ENCODE assay signal across 1 cellular context in the genomic region with DNA sequence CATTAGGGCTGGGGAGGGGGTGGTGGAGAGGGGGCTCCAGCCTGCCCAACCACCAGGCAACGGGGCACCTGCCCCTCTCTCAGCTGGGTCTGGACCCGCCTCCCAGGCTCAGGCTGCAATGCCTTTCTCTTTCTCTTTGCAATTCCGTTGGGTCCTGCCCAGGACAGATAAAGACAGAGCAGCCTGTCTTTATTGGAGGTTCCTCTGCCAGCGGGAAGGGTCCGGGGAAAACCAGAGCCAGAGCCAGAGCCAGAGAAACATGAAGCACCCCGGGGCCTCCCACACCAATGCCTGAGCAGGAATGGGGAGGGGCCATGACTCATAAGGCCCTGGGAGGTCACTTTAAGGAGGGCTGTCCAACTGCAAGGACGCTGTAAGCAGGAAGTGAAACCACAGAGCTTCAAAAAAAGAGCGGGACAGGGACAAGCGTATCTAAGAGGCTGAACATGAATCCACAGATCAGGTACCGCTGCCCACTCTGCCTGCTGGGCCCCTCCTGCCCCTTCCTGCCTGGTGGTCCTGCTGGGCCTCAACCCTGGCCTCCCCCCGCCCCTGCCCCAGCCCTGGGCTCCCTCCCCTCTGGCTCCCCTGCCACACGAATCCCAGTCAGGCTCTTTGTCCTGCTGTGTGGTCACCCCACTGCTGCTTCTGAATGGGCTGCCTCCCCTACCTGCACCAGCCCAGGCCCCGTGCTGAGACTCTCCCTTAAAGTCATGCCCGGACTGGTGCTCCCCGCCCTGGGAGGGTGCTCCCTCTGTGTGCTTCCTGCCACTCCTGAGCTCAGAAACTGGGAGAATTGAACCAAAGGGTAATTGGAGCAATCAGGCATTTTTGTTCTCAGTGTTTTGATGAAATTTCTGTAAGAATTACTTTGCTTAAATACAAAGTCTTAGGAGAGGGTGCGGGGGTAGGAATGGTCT.
A peak's percentile ranks its signal among the peaks of the same experiment; 100 is the strongest.
TF ChIP-seq lines count a peak whose summit lies in the region.

A gene (plus strand): TSS at position 340 of the 920 bp plus-strand sequence. CDS start 107 bp downstream, at position 447.

TF ChIP-seq in K562, 482 proteins besides CTCF, POLR2A, EP300 and RAD21 (continued from another document and continues in another):
- TF ChIP-seq ZNF324 (CRISPR knock-in tag; IDR thresholded peaks at IDR 0.05), result no peak
- TF ChIP-seq RBM25 (IDR thresholded peaks at IDR 0.05; ENCODE audit: low read depth, low read length, severe bottlenecking), result peak; percentile 55
- no peak for TF ChIP-seq HNRNPK (IDR thresholded peaks at IDR 0.05; ENCODE audit: low read depth, low read length, poor library complexity, severe bottlenecking)
- TF ChIP-seq, protein P1, sequence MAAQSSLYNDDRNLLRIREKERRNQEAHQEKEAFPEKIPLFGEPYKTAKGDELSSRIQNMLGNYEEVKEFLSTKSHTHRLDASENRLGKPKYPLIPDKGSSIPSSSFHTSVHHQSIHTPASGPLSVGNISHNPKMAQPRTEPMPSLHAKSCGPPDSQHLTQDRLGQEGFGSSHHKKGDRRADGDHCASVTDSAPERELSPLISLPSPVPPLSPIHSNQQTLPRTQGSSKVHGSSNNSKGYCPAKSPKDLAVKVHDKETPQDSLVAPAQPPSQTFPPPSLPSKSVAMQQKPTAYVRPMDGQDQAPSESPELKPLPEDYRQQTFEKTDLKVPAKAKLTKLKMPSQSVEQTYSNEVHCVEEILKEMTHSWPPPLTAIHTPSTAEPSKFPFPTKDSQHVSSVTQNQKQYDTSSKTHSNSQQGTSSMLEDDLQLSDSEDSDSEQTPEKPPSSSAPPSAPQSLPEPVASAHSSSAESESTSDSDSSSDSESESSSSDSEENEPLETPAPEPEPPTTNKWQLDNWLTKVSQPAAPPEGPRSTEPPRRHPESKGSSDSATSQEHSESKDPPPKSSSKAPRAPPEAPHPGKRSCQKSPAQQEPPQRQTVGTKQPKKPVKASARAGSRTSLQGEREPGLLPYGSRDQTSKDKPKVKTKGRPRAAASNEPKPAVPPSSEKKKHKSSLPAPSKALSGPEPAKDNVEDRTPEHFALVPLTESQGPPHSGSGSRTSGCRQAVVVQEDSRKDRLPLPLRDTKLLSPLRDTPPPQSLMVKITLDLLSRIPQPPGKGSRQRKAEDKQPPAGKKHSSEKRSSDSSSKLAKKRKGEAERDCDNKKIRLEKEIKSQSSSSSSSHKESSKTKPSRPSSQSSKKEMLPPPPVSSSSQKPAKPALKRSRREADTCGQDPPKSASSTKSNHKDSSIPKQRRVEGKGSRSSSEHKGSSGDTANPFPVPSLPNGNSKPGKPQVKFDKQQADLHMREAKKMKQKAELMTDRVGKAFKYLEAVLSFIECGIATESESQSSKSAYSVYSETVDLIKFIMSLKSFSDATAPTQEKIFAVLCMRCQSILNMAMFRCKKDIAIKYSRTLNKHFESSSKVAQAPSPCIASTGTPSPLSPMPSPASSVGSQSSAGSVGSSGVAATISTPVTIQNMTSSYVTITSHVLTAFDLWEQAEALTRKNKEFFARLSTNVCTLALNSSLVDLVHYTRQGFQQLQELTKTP (IDR thresholded peaks at IDR 0.05; ENCODE audit: low read depth in 1 of 2, partially characterized antibody in 2 of 2), result no peak
- peak; percentile 97 for TF ChIP-seq ZNF263 (CRISPR knock-in tag; IDR thresholded peaks at IDR 0.05; ENCODE audit: borderline replicate concordance)
- peak; percentile 16; the same call in 1 of the 2 replicates for TF ChIP-seq ETV1 (tag; conservative IDR thresholded peaks at IDR 0.05; ENCODE audit: low read depth)
- TF ChIP-seq, protein P2, sequence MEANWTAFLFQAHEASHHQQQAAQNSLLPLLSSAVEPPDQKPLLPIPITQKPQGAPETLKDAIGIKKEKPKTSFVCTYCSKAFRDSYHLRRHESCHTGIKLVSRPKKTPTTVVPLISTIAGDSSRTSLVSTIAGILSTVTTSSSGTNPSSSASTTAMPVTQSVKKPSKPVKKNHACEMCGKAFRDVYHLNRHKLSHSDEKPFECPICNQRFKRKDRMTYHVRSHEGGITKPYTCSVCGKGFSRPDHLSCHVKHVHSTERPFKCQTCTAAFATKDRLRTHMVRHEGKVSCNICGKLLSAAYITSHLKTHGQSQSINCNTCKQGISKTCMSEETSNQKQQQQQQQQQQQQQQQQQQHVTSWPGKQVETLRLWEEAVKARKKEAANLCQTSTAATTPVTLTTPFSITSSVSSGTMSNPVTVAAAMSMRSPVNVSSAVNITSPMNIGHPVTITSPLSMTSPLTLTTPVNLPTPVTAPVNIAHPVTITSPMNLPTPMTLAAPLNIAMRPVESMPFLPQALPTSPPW (CRISPR knock-in tag; IDR thresholded peaks at IDR 0.05), result peak; percentile 67; the same call in 1 of the 2 replicates
- no peak for TF ChIP-seq ZC3H11A (IDR thresholded peaks at IDR 0.05; ENCODE audit: low read depth, low read length)
- TF ChIP-seq L3MBTL2 (IDR thresholded peaks at IDR 0.05), result peak; percentile 77
- peak; percentile 68; the same call in 1 of the 2 replicates for TF ChIP-seq GABPB1 (CRISPR knock-in tag; IDR thresholded peaks at IDR 0.05)
- no peak for TF ChIP-seq NR2C2 (CRISPR knock-in tag; IDR thresholded peaks at IDR 0.05)
- TF ChIP-seq NR2C2 (tag; IDR thresholded peaks at IDR 0.05), result peak; percentile 72
- TF ChIP-seq KLF16 (IDR thresholded peaks at IDR 0.05), result no peak
- TF ChIP-seq, protein P3, sequence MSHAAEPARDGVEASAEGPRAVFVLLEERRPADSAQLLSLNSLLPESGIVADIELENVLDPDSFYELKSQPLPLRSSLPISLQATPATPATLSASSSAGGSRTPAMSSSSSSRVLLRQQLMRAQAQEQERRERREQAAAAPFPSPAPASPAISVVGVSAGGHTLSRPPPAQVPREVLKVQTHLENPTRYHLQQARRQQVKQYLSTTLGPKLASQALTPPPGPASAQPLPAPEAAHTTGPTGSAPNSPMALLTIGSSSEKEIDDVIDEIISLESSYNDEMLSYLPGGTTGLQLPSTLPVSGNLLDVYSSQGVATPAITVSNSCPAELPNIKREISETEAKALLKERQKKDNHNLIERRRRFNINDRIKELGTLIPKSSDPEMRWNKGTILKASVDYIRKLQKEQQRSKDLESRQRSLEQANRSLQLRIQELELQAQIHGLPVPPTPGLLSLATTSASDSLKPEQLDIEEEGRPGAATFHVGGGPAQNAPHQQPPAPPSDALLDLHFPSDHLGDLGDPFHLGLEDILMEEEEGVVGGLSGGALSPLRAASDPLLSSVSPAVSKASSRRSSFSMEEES (CRISPR knock-in tag; IDR thresholded peaks at IDR 0.05), result no peak
- no peak for TF ChIP-seq ZNF507 (tag; conservative IDR thresholded peaks at IDR 0.05)
- peak; percentile 53; the same call in 1 of the 2 replicates for TF ChIP-seq ATF7 (IDR thresholded peaks at IDR 0.05)
- peak; percentile 31; the same call in 1 of the 2 replicates for TF ChIP-seq POLR2H (tag; IDR thresholded peaks at IDR 0.05; ENCODE audit: low read depth)
- TF ChIP-seq SMAD2 (IDR thresholded peaks at IDR 0.05; ENCODE audit: low read depth, low read length), result no peak
- TF ChIP-seq FOSL1 (tag; conservative IDR thresholded peaks at IDR 0.05), result peak; percentile 93
- TF ChIP-seq FOXM1 (IDR thresholded peaks at IDR 0.05; ENCODE audit: low read depth), result no peak
- TF ChIP-seq FOXM1 (CRISPR knock-in tag; IDR thresholded peaks at IDR 0.05; ENCODE audit: low read depth), result no peak
- no peak for TF ChIP-seq ZNF76 (CRISPR knock-in tag; IDR thresholded peaks at IDR 0.05; ENCODE audit: borderline replicate concordance)
- TF ChIP-seq, protein P4, sequence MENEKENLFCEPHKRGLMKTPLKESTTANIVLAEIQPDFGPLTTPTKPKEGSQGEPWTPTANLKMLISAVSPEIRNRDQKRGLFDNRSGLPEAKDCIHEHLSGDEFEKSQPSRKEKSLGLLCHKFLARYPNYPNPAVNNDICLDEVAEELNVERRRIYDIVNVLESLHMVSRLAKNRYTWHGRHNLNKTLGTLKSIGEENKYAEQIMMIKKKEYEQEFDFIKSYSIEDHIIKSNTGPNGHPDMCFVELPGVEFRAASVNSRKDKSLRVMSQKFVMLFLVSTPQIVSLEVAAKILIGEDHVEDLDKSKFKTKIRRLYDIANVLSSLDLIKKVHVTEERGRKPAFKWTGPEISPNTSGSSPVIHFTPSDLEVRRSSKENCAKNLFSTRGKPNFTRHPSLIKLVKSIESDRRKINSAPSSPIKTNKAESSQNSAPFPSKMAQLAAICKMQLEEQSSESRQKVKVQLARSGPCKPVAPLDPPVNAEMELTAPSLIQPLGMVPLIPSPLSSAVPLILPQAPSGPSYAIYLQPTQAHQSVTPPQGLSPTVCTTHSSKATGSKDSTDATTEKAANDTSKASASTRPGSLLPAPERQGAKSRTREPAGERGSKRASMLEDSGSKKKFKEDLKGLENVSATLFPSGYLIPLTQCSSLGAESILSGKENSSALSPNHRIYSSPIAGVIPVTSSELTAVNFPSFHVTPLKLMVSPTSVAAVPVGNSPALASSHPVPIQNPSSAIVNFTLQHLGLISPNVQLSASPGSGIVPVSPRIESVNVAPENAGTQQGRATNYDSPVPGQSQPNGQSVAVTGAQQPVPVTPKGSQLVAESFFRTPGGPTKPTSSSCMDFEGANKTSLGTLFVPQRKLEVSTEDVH (IDR thresholded peaks at IDR 0.05; ENCODE audit: low read depth, partially characterized antibody), result no peak
- no peak for TF ChIP-seq HDGF (IDR thresholded peaks at IDR 0.05)
- peak; percentile 63 for TF ChIP-seq RBFOX2 (IDR thresholded peaks at IDR 0.05; ENCODE audit: low read depth, low read length)
- TF ChIP-seq LEF1 (IDR thresholded peaks at IDR 0.05), result no peak
- TF ChIP-seq XRCC5 (IDR thresholded peaks at IDR 0.05; ENCODE audit: low read depth, low read length), result 0 out of 2 replicates have a peak, but pooled peaks have one; percentile 32
- TF ChIP-seq ZFPM2 (CRISPR knock-in tag; IDR thresholded peaks at IDR 0.05), result no peak
- TF ChIP-seq TBP (optimal IDR thresholded peaks at IDR 0.05; ENCODE audit: low read depth, low read length), result peak; percentile 47
- TF ChIP-seq YY1 (IDR thresholded peaks at IDR 0.05; ENCODE audit: borderline replicate concordance in 1 of 3, control insufficient read depth in 1 of 3, extremely low read depth in 1 of 3, insufficient read depth in 3 of 3, insufficient read length in 1 of 3, insufficient replicate concordance in 2 of 3, low read depth in 1 of 3, low read length in 2 of 3), result peak in 1 of 3 experiments; percentile 19
- no peak for TF ChIP-seq ZSCAN32 (CRISPR knock-in tag; IDR thresholded peaks at IDR 0.05)
- peak; percentile 81; the same call in 1 of the 2 replicates for TF ChIP-seq ESRRA (IDR thresholded peaks at IDR 0.05; ENCODE audit: borderline replicate concordance, low read depth)
- peak in 1 of 2 experiments; percentile 79; a peak in 2 of 4 replicates for TF ChIP-seq MAZ (CRISPR knock-in tag; conservative IDR thresholded peaks at IDR 0.05 in 1 of 2, IDR thresholded peaks at IDR 0.05 in 1 of 2)
- TF ChIP-seq FOXA1 (IDR thresholded peaks at IDR 0.05; ENCODE audit: borderline replicate concordance), result no peak
- 0 out of 2 replicates have a peak, but pooled peaks have one; percentile 45 for TF ChIP-seq SOX6 (IDR thresholded peaks at IDR 0.05)
- TF ChIP-seq HDAC1 (IDR thresholded peaks at IDR 0.05), result peak in 1 of 2 experiments; percentile 40; a peak in 1 of 4 replicates
- TF ChIP-seq JUN (IDR thresholded peaks at IDR 0.05; ENCODE audit: borderline replicate concordance, low read depth, low read length), result peak; percentile 73
- no peak for TF ChIP-seq JUN (CRISPR knock-in tag; IDR thresholded peaks at IDR 0.05; ENCODE audit: borderline replicate concordance)
- TF ChIP-seq, protein P5, sequence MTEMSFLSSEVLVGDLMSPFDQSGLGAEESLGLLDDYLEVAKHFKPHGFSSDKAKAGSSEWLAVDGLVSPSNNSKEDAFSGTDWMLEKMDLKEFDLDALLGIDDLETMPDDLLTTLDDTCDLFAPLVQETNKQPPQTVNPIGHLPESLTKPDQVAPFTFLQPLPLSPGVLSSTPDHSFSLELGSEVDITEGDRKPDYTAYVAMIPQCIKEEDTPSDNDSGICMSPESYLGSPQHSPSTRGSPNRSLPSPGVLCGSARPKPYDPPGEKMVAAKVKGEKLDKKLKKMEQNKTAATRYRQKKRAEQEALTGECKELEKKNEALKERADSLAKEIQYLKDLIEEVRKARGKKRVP (CRISPR knock-in tag; IDR thresholded peaks at IDR 0.05), result no peak
- TF ChIP-seq CREM (IDR thresholded peaks at IDR 0.05; ENCODE audit: low read depth), result peak; percentile 43; the same call in 1 of the 2 replicates
- TF ChIP-seq, protein P6, sequence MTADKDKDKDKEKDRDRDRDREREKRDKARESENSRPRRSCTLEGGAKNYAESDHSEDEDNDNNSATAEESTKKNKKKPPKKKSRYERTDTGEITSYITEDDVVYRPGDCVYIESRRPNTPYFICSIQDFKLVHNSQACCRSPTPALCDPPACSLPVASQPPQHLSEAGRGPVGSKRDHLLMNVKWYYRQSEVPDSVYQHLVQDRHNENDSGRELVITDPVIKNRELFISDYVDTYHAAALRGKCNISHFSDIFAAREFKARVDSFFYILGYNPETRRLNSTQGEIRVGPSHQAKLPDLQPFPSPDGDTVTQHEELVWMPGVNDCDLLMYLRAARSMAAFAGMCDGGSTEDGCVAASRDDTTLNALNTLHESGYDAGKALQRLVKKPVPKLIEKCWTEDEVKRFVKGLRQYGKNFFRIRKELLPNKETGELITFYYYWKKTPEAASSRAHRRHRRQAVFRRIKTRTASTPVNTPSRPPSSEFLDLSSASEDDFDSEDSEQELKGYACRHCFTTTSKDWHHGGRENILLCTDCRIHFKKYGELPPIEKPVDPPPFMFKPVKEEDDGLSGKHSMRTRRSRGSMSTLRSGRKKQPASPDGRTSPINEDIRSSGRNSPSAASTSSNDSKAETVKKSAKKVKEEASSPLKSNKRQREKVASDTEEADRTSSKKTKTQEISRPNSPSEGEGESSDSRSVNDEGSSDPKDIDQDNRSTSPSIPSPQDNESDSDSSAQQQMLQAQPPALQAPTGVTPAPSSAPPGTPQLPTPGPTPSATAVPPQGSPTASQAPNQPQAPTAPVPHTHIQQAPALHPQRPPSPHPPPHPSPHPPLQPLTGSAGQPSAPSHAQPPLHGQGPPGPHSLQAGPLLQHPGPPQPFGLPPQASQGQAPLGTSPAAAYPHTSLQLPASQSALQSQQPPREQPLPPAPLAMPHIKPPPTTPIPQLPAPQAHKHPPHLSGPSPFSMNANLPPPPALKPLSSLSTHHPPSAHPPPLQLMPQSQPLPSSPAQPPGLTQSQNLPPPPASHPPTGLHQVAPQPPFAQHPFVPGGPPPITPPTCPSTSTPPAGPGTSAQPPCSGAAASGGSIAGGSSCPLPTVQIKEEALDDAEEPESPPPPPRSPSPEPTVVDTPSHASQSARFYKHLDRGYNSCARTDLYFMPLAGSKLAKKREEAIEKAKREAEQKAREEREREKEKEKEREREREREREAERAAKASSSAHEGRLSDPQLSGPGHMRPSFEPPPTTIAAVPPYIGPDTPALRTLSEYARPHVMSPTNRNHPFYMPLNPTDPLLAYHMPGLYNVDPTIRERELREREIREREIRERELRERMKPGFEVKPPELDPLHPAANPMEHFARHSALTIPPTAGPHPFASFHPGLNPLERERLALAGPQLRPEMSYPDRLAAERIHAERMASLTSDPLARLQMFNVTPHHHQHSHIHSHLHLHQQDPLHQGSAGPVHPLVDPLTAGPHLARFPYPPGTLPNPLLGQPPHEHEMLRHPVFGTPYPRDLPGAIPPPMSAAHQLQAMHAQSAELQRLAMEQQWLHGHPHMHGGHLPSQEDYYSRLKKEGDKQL (CRISPR knock-in tag; IDR thresholded peaks at IDR 0.05; ENCODE audit: borderline replicate concordance), result no peak
- TF ChIP-seq PTBP1 (IDR thresholded peaks at IDR 0.05; ENCODE audit: low read depth, low read length), result no peak
- 0 out of 4 replicates have a peak, but pooled peaks of 1 of the 2 experiments have one; percentile 23 for TF ChIP-seq FOXK2 (conservative IDR thresholded peaks at IDR 0.05 in 1 of 2, IDR thresholded peaks at IDR 0.05 in 1 of 2; ENCODE audit: low read depth in 2 of 2)
- TF ChIP-seq DPF2 (IDR thresholded peaks at IDR 0.05), result peak; percentile 58
- TF ChIP-seq ELF1 (tag; IDR thresholded peaks at IDR 0.05), result peak; percentile 72
- TF ChIP-seq ELF2 (CRISPR knock-in tag; IDR thresholded peaks at IDR 0.05), result peak; percentile 73
- TF ChIP-seq SPI1 (IDR thresholded peaks at IDR 0.05; ENCODE audit: borderline replicate concordance, low read depth, low read length), result peak; percentile 20; the same call in 1 of the 2 replicates
- no peak for TF ChIP-seq NFATC3 (IDR thresholded peaks at IDR 0.05)
